ENCODE assay signal across 9 cellular contexts in genomic region chr22:24230911-24231656, GRCh38. TPM values are rescaled to one million over a fixed set of nuclear protein-coding genes. Genes with fewer than 3 reads are reported as not detected.
DNase-seq lines count a peak whose midpoint lies in the region; ATAC-seq and TF ChIP-seq lines count a peak whose summit lies in the region.
"Had no signal": no experiment of that assay in that cellular context is flagged by ENCODE, and none has a peak within 500 bp of the region (broad histone marks: within the 10 kb centered on the region; RNA-seq: fewer than 3 reads in every experiment).

No MANE protein-coding gene starts in this region.

- no peaks in the 10 kb centered on the region for H3K27me3 ChIP-seq in neural progenitor cell

- H3K4me1 Mint-ChIP-seq in neural progenitor cell = peaks cover 2% of the 10 kb centered on the region

- H3K9me3 ChIP-seq in neural progenitor cell (ENCODE audit: low read depth) = no peaks in the 10 kb centered on the region
- H3K9me3 ChIP-seq: Caco-2 had no signal

- H3K36me3 ChIP-seq in neural progenitor cell = no peaks in the 10 kb centered on the region

- TF ChIP-seq CTCF in choroid plexus epithelial cell (conservative IDR thresholded peaks at IDR 0.05; ENCODE audit: low read depth, low read length) = peak; percentile 45
- TF ChIP-seq CTCF in neural progenitor cell (IDR thresholded peaks at IDR 0.05) = peak; percentile 63

- peak overlapping the region; percentile 98 for H2AFZ ChIP-seq in neural progenitor cell (replicated peaks)

- no peak overlapping the region for H3K4me3 Mint-ChIP-seq in neural progenitor cell

- no peaks in the 10 kb centered on the region for H3F3A ChIP-seq in neural progenitor cell (ENCODE audit: low read depth)

- DNase-seq in NOMO-1 (lab: John Stamatoyannopoulos, UW; ENCODE audit: unreplicated experiment in 2 of 2) (peak; percentile 4 to 6), NOMO-1 treated with dmso at 0.1 percent for 144 hours (lab: John Stamatoyannopoulos, UW; ENCODE audit: unreplicated experiment) (no peak), choroid plexus epithelial cell (ENCODE audit: low read depth) (no peak), neural progenitor cell (ENCODE audit: low spot score) (peak; percentile 71), NCI-H1105 (lab: John Stamatoyannopoulos, UW) (no peak)

- no peak overlapping the region for H3K9ac ChIP-seq in neural progenitor cell

- H3K4me3 ChIP-seq in choroid plexus epithelial cell (ENCODE audit: low read depth, low read length) = no peak overlapping the region
- H3K4me3 ChIP-seq in neural progenitor cell = no peak overlapping the region

- no peaks in the 10 kb centered on the region for H4K20me1 ChIP-seq in neural progenitor cell (ENCODE audit: low read depth)

- no peaks in the 10 kb centered on the region for H3K36me3 Mint-ChIP-seq in neural progenitor cell

- H3K4me2 ChIP-seq in neural progenitor cell = no peak overlapping the region

- no peaks in the 10 kb centered on the region for H3K79me2 ChIP-seq in neural progenitor cell (ENCODE audit: low read depth)

- no peak overlapping the region for H3K27ac ChIP-seq in neural progenitor cell

- H3K27ac Mint-ChIP-seq in neural progenitor cell = peak overlapping the region; percentile 25

- H3K4me1 ChIP-seq in neural progenitor cell = peaks cover 6% of the 10 kb centered on the region
- H3K4me1 ChIP-seq: Caco-2 had no signal

- peak; percentile 35 to 56 for ATAC-seq in activated CD4-positive, CD25-positive, alpha-beta regulatory T cell treated with anti-CD3 and anti-CD28 coated beads, Interleukin-2, amount 50 U/mL, for 24 hours
- no peak for ATAC-seq in HG02642 (IDR thresholded peaks at IDR 0.05; ENCODE audit: poor library complexity, unreplicated experiment)
- ATAC-seq in HG03378 (IDR thresholded peaks at IDR 0.05; ENCODE audit: unreplicated experiment) = no peak

- peaks cover 4% of the 10 kb centered on the region for H3K27me3 Mint-ChIP-seq in neural progenitor cell (ENCODE audit: insufficient read depth, low read depth)

- H3K9me3 Mint-ChIP-seq in neural progenitor cell = peaks cover 6% of the 10 kb centered on the region

RNA-seq across cellular contexts. Expression of gene GGT5, which starts 13.8 kb away (rescaled TPM):
- not detected in 2 replicates for total RNA-seq in neural progenitor cell (ENCODE audit: low replicate concordance)

RNA-seq across cellular contexts. Expression of gene SPECC1L, which starts 39.5 kb away (rescaled TPM):
- 35.8 and 48.9 TPM in 2 replicates for total RNA-seq in neural progenitor cell (ENCODE audit: low replicate concordance)

RNA-seq across cellular contexts. Expression of gene SUSD2, which starts 49.8 kb away (rescaled TPM):
- total RNA-seq in neural progenitor cell (ENCODE audit: low replicate concordance) = 0.02 and 0.25 TPM in 2 replicates

Comparison
In these comparisons a context has a peak if more than half of its experiments do, and no peak if none do; other contexts are left out.
1. DNase-seq: peak in NOMO-1 (2 of 2) and neural progenitor cell (single experiment); none in NOMO-1 treated with dmso at 0.1 percent for 144 hours (single experiment), choroid plexus epithelial cell (single experiment) and NCI-H1105 (single experiment).
2. ATAC-seq: peak in activated CD4-positive, CD25-positive, alpha-beta regulatory T cell treated with anti-CD3 and anti-CD28 coated beads, Interleukin-2, amount 50 U/mL, for 24 hours (2 of 2); none in HG02642 (single experiment) and HG03378 (single experiment).